Comparison of ENCODE assay signal across 8 cellular contexts in genomic region chr3:138173769-138174420, GRCh38. TPM values are rescaled to one million over a fixed set of nuclear protein-coding genes. Genes with fewer than 3 reads are reported as not detected.
A peak's percentile ranks its signal among the peaks of the same experiment; 100 is the strongest.
DNase-seq lines count a peak whose midpoint lies in the region; ATAC-seq and TF ChIP-seq lines count a peak whose summit lies in the region.

No MANE protein-coding gene starts in this region.

- H3K9me3 ChIP-seq in DND-41 (ENCODE audit: insufficient read depth, low read length, severe bottlenecking), result no peaks in the 10 kb centered on the region
- H3K9me3 ChIP-seq in HUES64 (ENCODE audit: insufficient read depth, low read depth, low read length), result no peaks in the 10 kb centered on the region
- H3K9me3 ChIP-seq in muscle layer of duodenum (ENCODE audit: control insufficient read depth in 1 of 2, low read length in 2 of 2), result no peaks in the 10 kb centered on the region

- H3K9ac ChIP-seq in DND-41 (ENCODE audit: low read depth, low read length), result peak overlapping the region; percentile 69
- H3K9ac ChIP-seq in HUES64 (ENCODE audit: low read depth, low read length), result peak overlapping the region; percentile 92

- H3K4me1 ChIP-seq in DND-41 (ENCODE audit: insufficient read depth, low read length) (peaks cover 36% of the 10 kb centered on the region), HUES64 (ENCODE audit: insufficient read depth, low read length) (no peaks in the 10 kb centered on the region), muscle layer of duodenum (ENCODE audit: control insufficient read depth in 1 of 2, insufficient read depth in 2 of 2, low read length in 2 of 2) (peaks cover 3 to 15% of the 10 kb centered on the region in 2 donors)

- peaks cover 3% of the 10 kb centered on the region; the same call in 1 of the 2 replicates for H4K20me1 ChIP-seq in DND-41 (ENCODE audit: insufficient read depth, low read length)

- WGBS in HUES64, result 70% methylated on average over 13 of the region's 13 CpGs

- H3K79me2 ChIP-seq in DND-41 (ENCODE audit: insufficient read depth, low read length), result peaks cover 46% of the 10 kb centered on the region

- peaks cover 40% of the 10 kb centered on the region for H3K36me3 ChIP-seq in DND-41 (ENCODE audit: insufficient read depth, low read length)
- peaks cover 43% of the 10 kb centered on the region for H3K36me3 ChIP-seq in HUES64 (ENCODE audit: insufficient read depth, low read length)
- H3K36me3 ChIP-seq in muscle layer of duodenum (ENCODE audit: control insufficient read depth in 1 of 2, insufficient read depth in 2 of 2, low read length in 2 of 2), result peaks cover 4 to 12% of the 10 kb centered on the region in 2 donors

- no peak for DNase-seq in DND-41
- peak; percentile 10 to 13 for DNase-seq in cardiac fibroblast (ENCODE audit: low read depth in 2 of 2)
- DNase-seq in LoVo (ENCODE audit: low spot score), result no peak
- DNase-seq in HT-29 (ENCODE audit: low spot score), result no peak
- no peak for DNase-seq in NCI-H146 treated with DMSO at 0.1 percent for 48 hours (lab: John Stamatoyannopoulos, UW; ENCODE audit: unreplicated experiment)
- no peak for DNase-seq in NK-92 treated with Interleukin-12 subunit alpha and Interleukin-12 subunit beta, amount 100 ng/mL, for 24 hours (lab: John Stamatoyannopoulos, UW)

- H3K27ac ChIP-seq in DND-41 (ENCODE audit: low read length), result peak overlapping the region; percentile 82
- no peak overlapping the region for H3K27ac ChIP-seq in HUES64 (ENCODE audit: low read depth, low read length)
- peak overlapping the region; percentile 73 for H3K27ac ChIP-seq in muscle layer of duodenum (ENCODE audit: low read length)

- H3K27me3 ChIP-seq in DND-41 (ENCODE audit: insufficient read depth, low read length, poor library complexity) (no peaks in the 10 kb centered on the region), HUES64 (ENCODE audit: insufficient read depth, low read length) (peaks cover 2% of the 10 kb centered on the region; the same call in 1 of the 2 replicates), muscle layer of duodenum (ENCODE audit: low read depth, low read length) (no peaks in the 10 kb centered on the region)

- H2AFZ ChIP-seq in DND-41 (ENCODE audit: low read depth, low read length), result peak overlapping the region; percentile 87

- H3K4me3 ChIP-seq in DND-41 (ENCODE audit: low read depth in 1 of 2, low read length in 2 of 2), result peak overlapping the region; percentile 53 to 93; a peak in 3 of 4 replicates
- H3K4me3 ChIP-seq in HUES64 (ENCODE audit: low read length), result peak overlapping the region; percentile 82
- peak overlapping the region; percentile 74 to 92 for H3K4me3 ChIP-seq in cardiac fibroblast (replicated peaks in 1 of 2; ENCODE audit: low read depth in 2 of 2, low read length in 2 of 2)
- peak overlapping the region; percentile 87 to 88 for H3K4me3 ChIP-seq in muscle layer of duodenum (ENCODE audit: low read depth in 1 of 2, low read length in 2 of 2)

- peak overlapping the region; percentile 91 for H3K4me2 ChIP-seq in DND-41 (ENCODE audit: insufficient read depth, low read length)

- TF ChIP-seq CTCF in DND-41 (IDR thresholded peaks at IDR 0.05; ENCODE audit: borderline replicate concordance, extremely low read depth, low read length, poor library complexity, severe bottlenecking) (no peak), cardiac fibroblast (IDR thresholded peaks at IDR 0.05; ENCODE audit: low read depth, low read length) (no peak)

- ATAC-seq in DND-41 (ENCODE audit: insufficient read depth, low read depth), result no peak

RNA-seq across cellular contexts. Expression of gene DBR1, which starts 0.8 kb away (rescaled TPM):
- polyA plus RNA-seq in HUES64 (2013, experiment 1 of 2), result 14.6 TPM
- polyA plus RNA-seq in HUES64 (2013, experiment 2 of 2), result 16.7 TPM
- total RNA-seq in HT-29 (2014; rRNA removed; shearing (Covaris generic)), result 9.1 and 10.9 TPM in 2 replicates

RNA-seq across cellular contexts. Expression of gene ARMC8, which starts 13.2 kb away (rescaled TPM):
- 41.6 TPM for polyA plus RNA-seq in HUES64 (2013, experiment 1 of 2)
- 31.0 TPM for polyA plus RNA-seq in HUES64 (2013, experiment 2 of 2)
- 21.7 and 26.6 TPM in 2 replicates for total RNA-seq in HT-29 (2014; rRNA removed; shearing (Covaris generic))

RNA-seq across cellular contexts. Expression of gene A4GNT, which starts 41.7 kb away (rescaled TPM):
- polyA plus RNA-seq in HUES64 (2013, experiment 1 of 2), result not detected
- polyA plus RNA-seq in HUES64 (2013, experiment 2 of 2), result not detected
- total RNA-seq in HT-29 (2014; rRNA removed; shearing (Covaris generic)), result not detected in 2 replicates

RNA-seq across cellular contexts. Expression of gene DZIP1L, which starts 58.5 kb away (rescaled TPM):
- 4.3 TPM for polyA plus RNA-seq in HUES64 (2013, experiment 1 of 2)
- polyA plus RNA-seq in HUES64 (2013, experiment 2 of 2), result 8.1 TPM
- total RNA-seq in HT-29 (2014; rRNA removed; shearing (Covaris generic)), result not detected in 2 replicates

Comparison
In these comparisons a context has a peak if more than half of its experiments do, and no peak if none do; other contexts are left out.
1. DNase-seq: peak in cardiac fibroblast (2 of 2); none in DND-41 (single experiment), LoVo (single experiment), HT-29 (single experiment), NCI-H146 treated with DMSO at 0.1 percent for 48 hours (single experiment) and NK-92 treated with Interleukin-12 subunit alpha and Interleukin-12 subunit beta, amount 100 ng/mL, for 24 hours (single experiment).
2. Peak in every context shown above with its lines, with median percentiles within 50 percentile points of each other: H3K4me3 ChIP-seq.